Comparison of ENCODE assay signal across 8 cellular contexts in genomic region chr2:113324684-113325160, GRCh38. TPM values are rescaled to one million over a fixed set of nuclear protein-coding genes. Genes with fewer than 3 reads are reported as not detected.
DNase-seq lines count a peak whose midpoint lies in the region; ATAC-seq and TF ChIP-seq lines count a peak whose summit lies in the region.

No MANE protein-coding gene starts in this region.

- intact Hi-C loops in left ventricle myocardium superior (cut with micrococcal nuclease), result no loop called here

- DNase-seq in D341Med (ENCODE audit: low spot score), result peak; percentile 84
- DNase-seq in Kasumi-1 (lab: John Stamatoyannopoulos, UW), result peak; percentile 34 to 44
- DNase-seq in SJCRH30, result peak; percentile 90 to 91
- peak; percentile 38 for DNase-seq in activated naive CD8-positive, alpha-beta T cell treated with anti-CD3 and anti-CD28 coated beads, Interleukin-2, amount 10 ng/mL, durations not matched to agents 7 days and 5 days
- DNase-seq in left ventricle myocardium superior, result peak; percentile 71
- no peak for DNase-seq in retinal pigment epithelial cell (ENCODE audit: low read depth)
- no peak for DNase-seq in globus pallidus (ENCODE audit: low spot score)

- H3K4me3 Mint-ChIP-seq in activated naive CD8-positive, alpha-beta T cell treated with anti-CD3 and anti-CD28 coated beads, Interleukin-2, amount 10 ng/mL, durations not matched to agents 7 days and 5 days, result peak overlapping the region; percentile 83

- no peaks in the 10 kb centered on the region for H3K27me3 ChIP-seq in SJCRH30

- POLR2A ChIA-PET in activated naive CD8-positive, alpha-beta T cell treated with anti-CD3 and anti-CD28 coated beads, Interleukin-2, amount 10 ng/mL, durations not matched to agents 7 days and 5 days (lab: Charles Lee), result no interaction called here

- H3K4me1 ChIP-seq in SJCRH30, result 0 out of 2 replicates have a peak, but pooled peaks cover 2% of the 10 kb centered on the region

- H3K27ac ChIP-seq in SJCRH30, result peak overlapping the region; percentile 68

- H3K36me3 ChIP-seq in SJCRH30, result no peaks in the 10 kb centered on the region

- peak; percentile 62 for ATAC-seq in activated naive CD8-positive, alpha-beta T cell treated with anti-CD3 and anti-CD28 coated beads, Interleukin-2, amount 10 ng/mL, durations not matched to agents 7 days and 5 days (ENCODE audit: low read depth)
- ATAC-seq in left ventricle myocardium superior (peak; percentile 90), GM18873 (IDR thresholded peaks at IDR 0.05; ENCODE audit: low FRiP score, unreplicated experiment) (no peak)

- peaks cover 31% of the 10 kb centered on the region for H3K27me3 Mint-ChIP-seq in activated naive CD8-positive, alpha-beta T cell treated with anti-CD3 and anti-CD28 coated beads, Interleukin-2, amount 10 ng/mL, durations not matched to agents 7 days and 5 days

- peaks cover 10% of the 10 kb centered on the region for H3K4me1 Mint-ChIP-seq in activated naive CD8-positive, alpha-beta T cell treated with anti-CD3 and anti-CD28 coated beads, Interleukin-2, amount 10 ng/mL, durations not matched to agents 7 days and 5 days

- no peaks in the 10 kb centered on the region for H3K9me3 ChIP-seq in SJCRH30 (replicated peaks)

- no peak for TF ChIP-seq CTCF in retinal pigment epithelial cell (conservative IDR thresholded peaks at IDR 0.05; ENCODE audit: low read depth, low read length)

- H3K27ac Mint-ChIP-seq in activated naive CD8-positive, alpha-beta T cell treated with anti-CD3 and anti-CD28 coated beads, Interleukin-2, amount 10 ng/mL, durations not matched to agents 7 days and 5 days, result peak overlapping the region; percentile 67

- H3K9me3 Mint-ChIP-seq in activated naive CD8-positive, alpha-beta T cell treated with anti-CD3 and anti-CD28 coated beads, Interleukin-2, amount 10 ng/mL, durations not matched to agents 7 days and 5 days, result no peaks in the 10 kb centered on the region

- no peaks in the 10 kb centered on the region for H3K36me3 Mint-ChIP-seq in activated naive CD8-positive, alpha-beta T cell treated with anti-CD3 and anti-CD28 coated beads, Interleukin-2, amount 10 ng/mL, durations not matched to agents 7 days and 5 days

- H3K4me3 ChIP-seq in SJCRH30, result peak overlapping the region; percentile 61
- peak overlapping the region; percentile 47 for H3K4me3 ChIP-seq in retinal pigment epithelial cell (ENCODE audit: low read length)

RNA-seq across cellular contexts. Expression of gene PAX8, which starts 46.0 kb away (rescaled TPM):
- 0.99 and 1.3 TPM in 2 replicates for total RNA-seq in SJCRH30 (2014; rRNA removed; shearing (Covaris generic))
- 1 to 10 TPM; 2.5 to 3.2 TPM for total RNA-seq in activated naive CD8-positive, alpha-beta T cell treated with anti-CD3 and anti-CD28 coated beads, Interleukin-2, amount 10 ng/mL, durations not matched to agents 7 days and 5 days
- 0.30 TPM for total RNA-seq in left ventricle myocardium superior

Comparison
In these comparisons a context has a peak if more than half of its experiments do, and no peak if none do; other contexts are left out.
1. DNase-seq: peak in D341Med (single experiment), Kasumi-1 (2 of 2), SJCRH30 (2 of 2), activated naive CD8-positive, alpha-beta T cell treated with anti-CD3 and anti-CD28 coated beads, Interleukin-2, amount 10 ng/mL, durations not matched to agents 7 days and 5 days (single experiment) and left ventricle myocardium superior (single experiment); none in retinal pigment epithelial cell (single experiment) and globus pallidus (single experiment).